In the genomic region with DNA sequence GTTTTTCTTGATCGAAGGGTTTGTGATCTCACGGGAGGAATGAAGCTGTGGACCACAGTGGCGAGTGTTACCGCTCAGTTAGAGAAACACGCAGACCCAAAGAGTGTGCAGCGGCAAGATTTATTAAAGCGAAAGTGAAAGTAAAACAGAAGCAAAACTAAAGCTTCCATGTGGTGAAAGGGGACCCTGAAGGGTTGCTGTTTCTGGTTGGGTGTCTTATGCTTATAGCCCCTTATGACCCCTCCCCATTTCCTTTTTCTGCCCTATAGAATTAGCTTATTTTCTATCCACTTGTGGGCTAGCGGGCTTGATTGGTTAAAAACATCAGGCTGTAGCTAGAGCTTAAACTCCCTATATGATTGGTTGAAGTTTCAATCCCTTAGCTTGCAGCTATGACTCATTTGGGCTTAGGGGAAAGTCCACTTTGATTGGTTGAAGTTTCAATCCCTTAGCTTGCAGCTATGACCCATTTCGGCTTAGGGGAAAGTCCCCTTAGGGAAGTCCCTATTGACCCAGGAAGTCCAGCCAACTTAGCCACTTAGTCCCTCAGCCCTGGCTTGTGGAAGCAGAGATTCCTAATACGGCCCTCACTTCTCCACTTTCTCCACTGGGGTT, we compare ENCODE assay signal across 19 cellular contexts.
DNase-seq lines count a peak whose midpoint lies in the region; ATAC-seq and TF ChIP-seq lines count a peak whose summit lies in the region.
"Had no signal": no experiment of that assay in that cellular context is flagged by ENCODE, and none has a peak within 500 bp of the region (broad histone marks: within the 10 kb centered on the region; RNA-seq: fewer than 3 reads in every experiment).

No MANE protein-coding gene starts in this region.

- H2AFZ ChIP-seq in ACC112 (ENCODE audit: low read length, unreplicated experiment): no peak overlapping the region

- no peak for TF ChIP-seq CTCF in GM12864 (IDR thresholded peaks at IDR 0.05; ENCODE audit: low read depth, low read length, missing control alignments)

- DNase-seq in GM12864 (ENCODE audit: low read depth) (peak; percentile 15), NCI-H1436 treated with DMSO at 0.1 percent for 48 hours (lab: John Stamatoyannopoulos, UW) (peak; percentile 1), NCI-H526 treated with DMSO at 0.1 percent for 48 hours (lab: John Stamatoyannopoulos, UW) (no peak), NCI-H524 treated with DMSO at 0.1 percent for 48 hours (lab: John Stamatoyannopoulos, UW) (no peak)
- DNase-seq: amniotic stem cell; dermis blood vessel endothelial cell; foreskin fibroblast; islet precursor cell; KG1; NCI-H1092 treated with DMSO at 0.1 percent for 48 hours; occipital lobe; retina; stimulated activated CD4-positive, alpha-beta T cell treated with anti-CD3 and anti-CD28 coated beads, Interleukin-15, amount 100 ng/mL, for 24 hours; testis had no signal

- no peaks in the 10 kb centered on the region for H3K36me3 ChIP-seq in ACC112 (ENCODE audit: insufficient read depth, low read length)

- H3K79me2 ChIP-seq in ACC112 (ENCODE audit: control insufficient read depth, insufficient read depth, low read length, unreplicated experiment): no peaks in the 10 kb centered on the region

- H3K27ac ChIP-seq in ACC112 (ENCODE audit: low read depth, low read length): no peak overlapping the region
- H3K27ac ChIP-seq: testis had no signal

- H3K4me1 ChIP-seq in ACC112 (ENCODE audit: control insufficient read depth, insufficient read depth, low read length, unreplicated experiment): no peaks in the 10 kb centered on the region
- H3K4me1 ChIP-seq: testis had no signal

- peak; percentile 88 for ATAC-seq in SK-N-SH treated with all-trans-retinoic acid at 6 μM for 48 hours
- no peak for ATAC-seq in GM19455 (IDR thresholded peaks at IDR 0.05; ENCODE audit: unreplicated experiment)
- ATAC-seq in GM19035 (IDR thresholded peaks at IDR 0.05; ENCODE audit: unreplicated experiment): no peak
- ATAC-seq: stimulated activated effector memory CD8-positive, alpha-beta T cell treated with anti-CD3 and anti-CD28 coated beads, Interleukin-12 subunit alpha, Interleukin-12 subunit beta, amount 100 ng/mL, for 72 hours had no signal

- H3K4me3 ChIP-seq in ACC112 (ENCODE audit: low read depth, low read length): peak overlapping the region; percentile 59
- H3K4me3 ChIP-seq in GM12864 (ENCODE audit: low read depth, low read length): no peak overlapping the region
- H3K4me3 ChIP-seq: testis had no signal

- no peaks in the 10 kb centered on the region for H3K27me3 ChIP-seq in ACC112 (ENCODE audit: insufficient read depth, low read length)
- H3K27me3 ChIP-seq: testis had no signal

TF ChIP-seq in SK-N-SH treated with all-trans-retinoic acid at 6 μM for 48 hours, 23 proteins besides CTCF, POLR2A, EP300 and RAD21:
- TF ChIP-seq ZFP3 (CRISPR knock-in tag; IDR thresholded peaks at IDR 0.05) (no peak), PPARA (CRISPR knock-in tag; IDR thresholded peaks at IDR 0.05; ENCODE audit: borderline replicate concordance) (no peak), ZNF565 (CRISPR knock-in tag; conservative IDR thresholded peaks at IDR 0.05; ENCODE audit: low read depth) (no peak), TCF4 (CRISPR knock-in tag; IDR thresholded peaks at IDR 0.05; ENCODE audit: borderline replicate concordance) (no peak), BACH2 (CRISPR knock-in tag; IDR thresholded peaks at IDR 0.05; ENCODE audit: borderline replicate concordance) (no peak), TOX (CRISPR knock-in tag; IDR thresholded peaks at IDR 0.05; ENCODE audit: borderline replicate concordance) (no peak), ZNF8 (CRISPR knock-in tag; IDR thresholded peaks at IDR 0.05) (no peak)

Comparison
In these comparisons a context has a peak if more than half of its experiments do, and no peak if none do; other contexts are left out.
1. DNase-seq: peak in GM12864 (single experiment) and NCI-H1436 treated with DMSO at 0.1 percent for 48 hours (single experiment); none in NCI-H526 treated with DMSO at 0.1 percent for 48 hours (single experiment) and NCI-H524 treated with DMSO at 0.1 percent for 48 hours (single experiment).